ENCODE assay signal across 1 cellular context in genomic region chr2:31246184-31246852, GRCh38.
TF ChIP-seq lines count a peak whose summit lies in the region.

No MANE protein-coding gene starts in this region.

TF ChIP-seq in SK-N-SH, 30 proteins besides CTCF, POLR2A, EP300 and RAD21 (continued from another document):
- TF ChIP-seq, protein P1, sequence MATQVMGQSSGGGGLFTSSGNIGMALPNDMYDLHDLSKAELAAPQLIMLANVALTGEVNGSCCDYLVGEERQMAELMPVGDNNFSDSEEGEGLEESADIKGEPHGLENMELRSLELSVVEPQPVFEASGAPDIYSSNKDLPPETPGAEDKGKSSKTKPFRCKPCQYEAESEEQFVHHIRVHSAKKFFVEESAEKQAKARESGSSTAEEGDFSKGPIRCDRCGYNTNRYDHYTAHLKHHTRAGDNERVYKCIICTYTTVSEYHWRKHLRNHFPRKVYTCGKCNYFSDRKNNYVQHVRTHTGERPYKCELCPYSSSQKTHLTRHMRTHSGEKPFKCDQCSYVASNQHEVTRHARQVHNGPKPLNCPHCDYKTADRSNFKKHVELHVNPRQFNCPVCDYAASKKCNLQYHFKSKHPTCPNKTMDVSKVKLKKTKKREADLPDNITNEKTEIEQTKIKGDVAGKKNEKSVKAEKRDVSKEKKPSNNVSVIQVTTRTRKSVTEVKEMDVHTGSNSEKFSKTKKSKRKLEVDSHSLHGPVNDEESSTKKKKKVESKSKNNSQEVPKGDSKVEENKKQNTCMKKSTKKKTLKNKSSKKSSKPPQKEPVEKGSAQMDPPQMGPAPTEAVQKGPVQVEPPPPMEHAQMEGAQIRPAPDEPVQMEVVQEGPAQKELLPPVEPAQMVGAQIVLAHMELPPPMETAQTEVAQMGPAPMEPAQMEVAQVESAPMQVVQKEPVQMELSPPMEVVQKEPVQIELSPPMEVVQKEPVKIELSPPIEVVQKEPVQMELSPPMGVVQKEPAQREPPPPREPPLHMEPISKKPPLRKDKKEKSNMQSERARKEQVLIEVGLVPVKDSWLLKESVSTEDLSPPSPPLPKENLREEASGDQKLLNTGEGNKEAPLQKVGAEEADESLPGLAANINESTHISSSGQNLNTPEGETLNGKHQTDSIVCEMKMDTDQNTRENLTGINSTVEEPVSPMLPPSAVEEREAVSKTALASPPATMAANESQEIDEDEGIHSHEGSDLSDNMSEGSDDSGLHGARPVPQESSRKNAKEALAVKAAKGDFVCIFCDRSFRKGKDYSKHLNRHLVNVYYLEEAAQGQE (IDR thresholded peaks at IDR 0.05; ENCODE audit: low read depth, low read length) = no peak
- no peak for TF ChIP-seq RXRA (IDR thresholded peaks at IDR 0.05; ENCODE audit: borderline replicate concordance, low read depth)
- TF ChIP-seq USF1 (IDR thresholded peaks at IDR 0.05; ENCODE audit: borderline replicate concordance, low read depth) = peak; percentile 51; the same call in 1 of the 2 replicates
- peak; percentile 42; the same call in 1 of the 2 replicates for TF ChIP-seq JUND (IDR thresholded peaks at IDR 0.05)
- TF ChIP-seq, protein P2, sequence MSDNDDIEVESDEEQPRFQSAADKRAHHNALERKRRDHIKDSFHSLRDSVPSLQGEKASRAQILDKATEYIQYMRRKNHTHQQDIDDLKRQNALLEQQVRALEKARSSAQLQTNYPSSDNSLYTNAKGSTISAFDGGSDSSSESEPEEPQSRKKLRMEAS (IDR thresholded peaks at IDR 0.05; ENCODE audit: low read depth) = no peak
- 0 out of 2 replicates have a peak, but pooled peaks have one; percentile 41 for TF ChIP-seq RCOR1 (IDR thresholded peaks at IDR 0.05; ENCODE audit: low read length)
- TF ChIP-seq FOSL2 (IDR thresholded peaks at IDR 0.05; ENCODE audit: borderline replicate concordance, low read depth) = peak; percentile 19; the same call in 1 of the 2 replicates
- TF ChIP-seq, protein P3, sequence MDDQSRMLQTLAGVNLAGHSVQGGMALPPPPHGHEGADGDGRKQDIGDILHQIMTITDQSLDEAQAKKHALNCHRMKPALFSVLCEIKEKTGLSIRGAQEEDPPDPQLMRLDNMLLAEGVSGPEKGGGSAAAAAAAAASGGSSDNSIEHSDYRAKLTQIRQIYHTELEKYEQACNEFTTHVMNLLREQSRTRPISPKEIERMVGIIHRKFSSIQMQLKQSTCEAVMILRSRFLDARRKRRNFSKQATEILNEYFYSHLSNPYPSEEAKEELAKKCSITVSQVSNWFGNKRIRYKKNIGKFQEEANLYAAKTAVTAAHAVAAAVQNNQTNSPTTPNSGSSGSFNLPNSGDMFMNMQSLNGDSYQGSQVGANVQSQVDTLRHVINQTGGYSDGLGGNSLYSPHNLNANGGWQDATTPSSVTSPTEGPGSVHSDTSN (IDR thresholded peaks at IDR 0.05) = peak; percentile 84
- peak; percentile 90 for TF ChIP-seq TCF12 (IDR thresholded peaks at IDR 0.05)
